1 cellular context compared by ENCODE assay signal in genomic region chr7:151286148-151286547, GRCh38.
TF ChIP-seq lines count a peak whose summit lies in the region.

No MANE protein-coding gene starts in this region.

TF ChIP-seq in IMR-90, 13 proteins besides CTCF, POLR2A, EP300 and RAD21:
- TF ChIP-seq BHLHE40 (IDR thresholded peaks at IDR 0.05; ENCODE audit: low read depth, low read length) (no peak), NFE2L2 (IDR thresholded peaks at IDR 0.05; ENCODE audit: low read depth, low read length) (no peak), MXI1 (IDR thresholded peaks at IDR 0.05; ENCODE audit: borderline replicate concordance, low read depth, low read length) (no peak), FOS (IDR thresholded peaks at IDR 0.05; ENCODE audit: low read depth, low read length) (no peak), CEBPB (IDR thresholded peaks at IDR 0.05; ENCODE audit: low read depth, low read length) (no peak), RCOR1 (IDR thresholded peaks at IDR 0.05; ENCODE audit: insufficient replicate concordance, low read length) (no peak), MAZ (IDR thresholded peaks at IDR 0.05; ENCODE audit: borderline replicate concordance, low read depth, low read length) (no peak), MAFK (IDR thresholded peaks at IDR 0.05; ENCODE audit: low read depth, low read length) (no peak), RFX5 (IDR thresholded peaks at IDR 0.05; ENCODE audit: low read depth, low read length) (no peak), SMC3 (IDR thresholded peaks at IDR 0.05; ENCODE audit: low read depth, low read length) (no peak), CHD1 (IDR thresholded peaks at IDR 0.05; ENCODE audit: low read depth, low read length) (no peak)
- TF ChIP-seq, protein P1, sequence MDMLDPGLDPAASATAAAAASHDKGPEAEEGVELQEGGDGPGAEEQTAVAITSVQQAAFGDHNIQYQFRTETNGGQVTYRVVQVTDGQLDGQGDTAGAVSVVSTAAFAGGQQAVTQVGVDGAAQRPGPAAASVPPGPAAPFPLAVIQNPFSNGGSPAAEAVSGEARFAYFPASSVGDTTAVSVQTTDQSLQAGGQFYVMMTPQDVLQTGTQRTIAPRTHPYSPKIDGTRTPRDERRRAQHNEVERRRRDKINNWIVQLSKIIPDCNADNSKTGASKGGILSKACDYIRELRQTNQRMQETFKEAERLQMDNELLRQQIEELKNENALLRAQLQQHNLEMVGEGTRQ (IDR thresholded peaks at IDR 0.05; ENCODE audit: low read depth, low read length) = no peak
- TF ChIP-seq, protein P2, sequence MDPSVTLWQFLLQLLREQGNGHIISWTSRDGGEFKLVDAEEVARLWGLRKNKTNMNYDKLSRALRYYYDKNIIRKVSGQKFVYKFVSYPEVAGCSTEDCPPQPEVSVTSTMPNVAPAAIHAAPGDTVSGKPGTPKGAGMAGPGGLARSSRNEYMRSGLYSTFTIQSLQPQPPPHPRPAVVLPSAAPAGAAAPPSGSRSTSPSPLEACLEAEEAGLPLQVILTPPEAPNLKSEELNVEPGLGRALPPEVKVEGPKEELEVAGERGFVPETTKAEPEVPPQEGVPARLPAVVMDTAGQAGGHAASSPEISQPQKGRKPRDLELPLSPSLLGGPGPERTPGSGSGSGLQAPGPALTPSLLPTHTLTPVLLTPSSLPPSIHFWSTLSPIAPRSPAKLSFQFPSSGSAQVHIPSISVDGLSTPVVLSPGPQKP (IDR thresholded peaks at IDR 0.05; ENCODE audit: borderline replicate concordance, low read depth, low read length) = no peak
